ENCODE assay signal across 17 cellular contexts in genomic region chr1:30888975-30889374, GRCh38. TPM values are rescaled to one million over a fixed set of nuclear protein-coding genes. Genes with fewer than 3 reads are reported as not detected.
DNase-seq lines count a peak whose midpoint lies in the region; ATAC-seq and TF ChIP-seq lines count a peak whose summit lies in the region.
"Had no signal": no experiment of that assay in that cellular context is flagged by ENCODE, and none has a peak within 500 bp of the region (broad histone marks: within the 10 kb centered on the region; RNA-seq: fewer than 3 reads in every experiment).

No MANE protein-coding gene starts in this region.

- no peaks in the 10 kb centered on the region for H3K9me2 ChIP-seq in GM23248 (ENCODE audit: insufficient read depth)

- H4K8ac ChIP-seq in mesenchymal stem cell (ENCODE audit: low read length) = peak overlapping the region; percentile 86

- peak overlapping the region; percentile 98 for H2BK15ac ChIP-seq in mesenchymal stem cell (ENCODE audit: low read depth, poor library complexity, severe bottlenecking)

- peak overlapping the region in 1 of 2 experiments; percentile 73 for H3K14ac ChIP-seq in mesenchymal stem cell (ENCODE audit: low read length in 2 of 2)

- no peak for TF ChIP-seq POLR2A in spleen (IDR thresholded peaks at IDR 0.05)

- peak overlapping the region; percentile 43 for H3K4me2 ChIP-seq in GM23248 (ENCODE audit: unreplicated experiment)
- no peak overlapping the region for H3K4me2 ChIP-seq in mesenchymal stem cell (ENCODE audit: low read length, poor library complexity, severe bottlenecking)
- H3K4me2 ChIP-seq: PC-9 had no signal

- peak overlapping the region in 1 of 2 experiments; percentile 34 for H3K23ac ChIP-seq in mesenchymal stem cell (ENCODE audit: low read length in 2 of 2)

- no peaks in the 10 kb centered on the region for H3K27me3 ChIP-seq in GM23248 (replicated peaks; ENCODE audit: insufficient read depth)
- H3K27me3 ChIP-seq in mesenchymal stem cell (ENCODE audit: control insufficient read depth in 1 of 2, insufficient read depth in 1 of 2, low read length in 2 of 2) = no peaks in the 10 kb centered on the region
- no peaks in the 10 kb centered on the region for H3K27me3 ChIP-seq in spleen (replicated peaks in 1 of 7)

- intact Hi-C loops in spleen (cut with DNase I; ENCODE audit: low total_unique reads) = no loop called here

- peaks cover 18% of the 10 kb centered on the region for H3K79me2 ChIP-seq in GM23248 (ENCODE audit: insufficient read depth)

- H2BK5ac ChIP-seq in mesenchymal stem cell (ENCODE audit: low read depth, low read length, poor library complexity, severe bottlenecking) = no peak overlapping the region

- peak overlapping the region; percentile 81 to 98 for H3K4ac ChIP-seq in mesenchymal stem cell (ENCODE audit: low read depth in 1 of 2, low read length in 2 of 2)

- no peak for ATAC-seq in HG03039 (IDR thresholded peaks at IDR 0.05; ENCODE audit: unreplicated experiment)

- H2AK5ac ChIP-seq in mesenchymal stem cell (ENCODE audit: low read length, severe bottlenecking) = peak overlapping the region; percentile 94

- peak overlapping the region; percentile 56 for H3K27ac ChIP-seq in GM23248
- peak overlapping the region; percentile 67 for H3K27ac ChIP-seq in caudate nucleus (ENCODE audit: low read depth, low read length)
- peak overlapping the region; percentile 52 for H3K27ac ChIP-seq in mesenchymal stem cell (ENCODE audit: low read length, poor library complexity, severe bottlenecking)
- H3K27ac ChIP-seq in spleen = peak overlapping the region in 5 of 8 donors; percentile 48 to 66 (median 55)
- H3K27ac ChIP-seq: PC-9 had no signal

- peaks cover 51% of the 10 kb centered on the region for H3K79me1 ChIP-seq in mesenchymal stem cell (replicated peaks; ENCODE audit: low read length, poor library complexity, severe bottlenecking)

- in situ Hi-C loops in GM23248 (cut with MboI) = no loop called here

- peaks cover 19% of the 10 kb centered on the region for H3K4me1 ChIP-seq in GM23248 (ENCODE audit: insufficient read depth)
- peaks cover 42% of the 10 kb centered on the region for H3K4me1 ChIP-seq in mesenchymal stem cell (ENCODE audit: control insufficient read depth, insufficient read depth, low read depth, low read length)
- peaks cover 10 to 89% (median 48%) of the 10 kb centered on the region in 6 donors for H3K4me1 ChIP-seq in spleen
- H3K4me1 ChIP-seq: HAP-1 had no signal

- H4K20me1 ChIP-seq in GM23248 (ENCODE audit: insufficient read depth) = no peaks in the 10 kb centered on the region

- H3K9ac ChIP-seq in GM23248 (peak overlapping the region; percentile 53), mesenchymal stem cell (ENCODE audit: low read length) (peak overlapping the region; percentile 43)

- H3F3A ChIP-seq in GM23248 (ENCODE audit: insufficient read depth) = peaks cover 7% of the 10 kb centered on the region; the same call in 1 of the 2 replicates

- H3K4me3 ChIP-seq in GM23248 = no peak overlapping the region
- H3K4me3 ChIP-seq in mesenchymal stem cell (ENCODE audit: insufficient read depth in 1 of 2, low read depth in 1 of 2, low read length in 2 of 2) = no peak overlapping the region
- no peak overlapping the region for H3K4me3 ChIP-seq in spleen
- H3K4me3 ChIP-seq: HAP-1, PC-9 had no signal

- 68 to 76% methylated on average over 3 of the region's 3 CpGs for WGBS in GM23248 (ENCODE audit: low coverage in 1 of 2, low lambda C conversion rate in 2 of 2, missing lambda C conversion rate in 2 of 2), 2 experiments
- WGBS in mesenchymal stem cell = 88% methylated on average over 3 of the region's 3 CpGs
- WGBS in spleen, 5 donors = 79 to 92% (median 80%) methylated on average over 1 to 3 of the region's 3 CpGs

- H3K9me3 ChIP-seq in GM23248 (ENCODE audit: low read depth) (no peaks in the 10 kb centered on the region), mesenchymal stem cell (ENCODE audit: control insufficient read depth, low read length) (no peaks in the 10 kb centered on the region), spleen (no peaks in the 10 kb centered on the region)
- H3K9me3 ChIP-seq: HAP-1 had no signal

- H3K36me3 ChIP-seq in GM23248 (ENCODE audit: low read depth) (no peaks in the 10 kb centered on the region), mesenchymal stem cell (ENCODE audit: control insufficient read depth in 1 of 2, insufficient read depth in 2 of 2, low read depth in 1 of 2, low read length in 2 of 2) (peaks cover 0 to under 1% of the 10 kb centered on the region in 2 experiments), spleen (no peaks in the 10 kb centered on the region)
- H3K36me3 ChIP-seq: HAP-1 had no signal

- peak overlapping the region; percentile 94 for H4K91ac ChIP-seq in mesenchymal stem cell (ENCODE audit: low read length)

- no peak overlapping the region for H2AFZ ChIP-seq in GM23248
- H2AFZ ChIP-seq in mesenchymal stem cell (ENCODE audit: low read depth, low read length) = no peak overlapping the region
- H2AFZ ChIP-seq: PC-9 had no signal

- H3K18ac ChIP-seq in mesenchymal stem cell (ENCODE audit: low read depth in 1 of 2, low read length in 2 of 2) = peak overlapping the region; percentile 92 to 95

- peak overlapping the region; percentile 90 to 99 for H2BK12ac ChIP-seq in mesenchymal stem cell (ENCODE audit: low read length in 2 of 2)

- DNase-seq in GM23248 = no peak
- no peak for DNase-seq in caudate nucleus (lab: John Stamatoyannopoulos, UW)
- DNase-seq in mesenchymal stem cell = no peak
- no peak for DNase-seq in spleen
- no peak for DNase-seq in dermis blood vessel endothelial cell
- DNase-seq in mucosa of gallbladder (ENCODE audit: low spot score) = no peak
- no peak for DNase-seq in LoVo (ENCODE audit: low spot score)
- DNase-seq: activated CD4-positive, alpha-beta T cell treated with anti-CD3 and anti-CD28 coated beads for 4 hours; activated naive CD8-positive, alpha-beta T cell treated with anti-CD3 and anti-CD28 coated beads, Interleukin-2, amount 10 ng/mL, durations not matched to agents 7 days and 5 days; activated T-cell treated with anti-CD3 and anti-CD28 coated beads, Interleukin-2, amount 50 U/mL, for 1 hour; cortex of kidney; NCI-H187; NCI-H524 treated with DMSO at 0.1 percent for 48 hours; PC-9; stimulated activated naive CD4-positive, alpha-beta T cell had no signal

- TF ChIP-seq CTCF in spleen (IDR thresholded peaks at IDR 0.05 in 8 of 11, conservative IDR thresholded peaks at IDR 0.05 in 3 of 11) = no peak

- H2BK120ac ChIP-seq in mesenchymal stem cell (ENCODE audit: low read depth, low read length) = peak overlapping the region; percentile 80

RNA-seq across cellular contexts. Expression of gene SDC3, which starts 19.6 kb away (rescaled TPM):
- 39.7 and 40.7 TPM in 2 replicates for total RNA-seq in GM23248 (2014; rRNA removed; shearing (Covaris generic))
- 6.6 and 6.9 TPM in 2 replicates for polyA plus RNA-seq in GM23248 (2016; fragmentation: Nextera tagmentation; extraction: Ambion mirVana)
- polyA plus RNA-seq in mesenchymal stem cell (2013, experiment 1 of 2) = 102 TPM
- 102 TPM for polyA plus RNA-seq in mesenchymal stem cell (2013, experiment 2 of 2)
- total RNA-seq in spleen = 100 to 1,000 TPM; 134 to 347 (median 175) TPM
- 10 to 100 TPM in 2 of 3 donors, 1 to 10 TPM in 1; 8.0 to 43.5 (median 14.5) TPM for polyA plus RNA-seq in spleen
- total RNA-seq in dermis blood vessel endothelial cell = 22.0 and 55.3 TPM in 2 replicates
- 128 TPM for total RNA-seq in mucosa of gallbladder
